30 cellular contexts compared by ENCODE assay signal in genomic region chr15:66924889-66925288, GRCh38.
"Had no signal": no experiment of that assay in that cellular context is flagged by ENCODE, and none has a peak within 500 bp of the region (broad histone marks: within the 10 kb centered on the region; RNA-seq: fewer than 3 reads in every experiment).

No MANE protein-coding gene starts in this region.

- H3K27ac Mint-ChIP-seq: endodermal cell; memory B cell; naive thymus-derived CD8-positive, alpha-beta T cell; nephron progenitor cell; progenitor cell of endocrine pancreas; stimulated activated memory B cell treated with anti-CD40 and anti-IgM and Interleukin-4, amounts not matched to agents 10 μg/mL and 1 μg/mL and 100 μg/mL, for 72 hours had no signal

- H3K4me3 ChIP-seq: dorsolateral prefrontal cortex, gastroesophageal sphincter, heart left ventricle, hepatocyte, lung, pancreas, right atrium auricular region, testis, tibial artery, upper lobe of left lung, uterus had no signal

- H3K79me2 ChIP-seq: hepatocyte had no signal

- FAIRE-seq: colon, kidney, pancreas had no signal

- H3K4me2 ChIP-seq: hepatocyte had no signal

- H3K27me3 ChIP-seq: gastroesophageal sphincter, heart left ventricle, hepatocyte, neutrophil, pancreas, right atrium auricular region, testis, tibial artery, upper lobe of left lung, uterus had no signal

- H3K36me3 ChIP-seq: gastroesophageal sphincter, heart left ventricle, neutrophil, pancreas, right atrium auricular region, tibial artery, upper lobe of left lung, uterus had no signal

- H3K4me3 Mint-ChIP-seq: endodermal cell; memory B cell; naive thymus-derived CD8-positive, alpha-beta T cell; nephron progenitor cell; stimulated activated memory B cell treated with anti-CD40 and anti-IgM and Interleukin-4, amounts not matched to agents 10 μg/mL and 1 μg/mL and 100 μg/mL, for 72 hours had no signal

- ATAC-seq: esophagus mucosa; foreskin keratinocyte; gastroesophageal sphincter; heart left ventricle; left lobe of liver; naive thymus-derived CD8-positive, alpha-beta T cell; pancreas; sciatic nerve; stimulated activated memory B cell treated with anti-CD40 and anti-IgM and Interleukin-4, amounts not matched to agents 10 μg/mL and 1 μg/mL and 100 μg/mL, for 72 hours; stimulated activated naive CD8-positive, alpha-beta T cell treated with anti-CD3 and anti-CD28 coated beads, Interleukin-15, Interleukin-2, amounts not matched to agents 100 U/mL and 50 U/mL, for 24 hours had no signal

- H3K9me3 Mint-ChIP-seq: endodermal cell had no signal

- H3K9me3 ChIP-seq: neutrophil, pancreas, testis had no signal

- H3K4me1 ChIP-seq: foreskin keratinocyte, testis, uterus had no signal

- H2AFZ ChIP-seq: hepatocyte had no signal

- H3K27ac ChIP-seq: dorsolateral prefrontal cortex, epithelial cell of prostate, foreskin keratinocyte, gastroesophageal sphincter, heart left ventricle, hepatocyte, neutrophil, pancreas, right atrium auricular region, testis, tibial artery, upper lobe of left lung, uterus had no signal

- DNase-seq: dorsolateral prefrontal cortex; effector CD4-positive, alpha-beta T cell; endodermal cell; foreskin keratinocyte; heart left ventricle; kidney; naive thymus-derived CD8-positive, alpha-beta T cell; nephron progenitor cell; pancreas; stimulated activated CD4-positive, alpha-beta T cell treated with anti-CD3 and anti-CD28 coated beads, Interleukin-2, amount 100 ng/mL, for 24 hours; stimulated activated CD4-positive, alpha-beta T cell treated with anti-CD3 and anti-CD28 coated beads, Interleukin-4, amount 100 ng/mL, for 4 hours; stimulated activated naive CD8-positive, alpha-beta T cell treated with anti-CD3 and anti-CD28 coated beads, Interleukin-15, Interleukin-2, amounts not matched to agents 100 U/mL and 50 U/mL, for 24 hours; substantia nigra; testis; upper lobe of left lung; uterus had no signal
